In genomic region chr20:49534314-49534713, GRCh38 we compare ENCODE assay signal across 8 cellular contexts. TPM values are rescaled to one million over a fixed set of nuclear protein-coding genes. Genes with fewer than 3 reads are reported as not detected.
DNase-seq lines count a peak whose midpoint lies in the region; ATAC-seq and TF ChIP-seq lines count a peak whose summit lies in the region.

No MANE protein-coding gene starts in this region.

- peaks cover 11% of the 10 kb centered on the region for H3K27me3 ChIP-seq in Loucy (ENCODE audit: insufficient read depth, low read length, poor library complexity, severe bottlenecking)
- no peaks in the 10 kb centered on the region for H3K27me3 ChIP-seq in prostate gland (replicated peaks; ENCODE audit: insufficient read depth)

- H3K36me3 ChIP-seq in Loucy (ENCODE audit: insufficient read depth, low read length): no peaks in the 10 kb centered on the region
- H3K36me3 ChIP-seq in prostate gland: no peaks in the 10 kb centered on the region

- H3K9me3 ChIP-seq in Loucy (ENCODE audit: insufficient read depth, low read depth, low read length) (no peaks in the 10 kb centered on the region), prostate gland (no peaks in the 10 kb centered on the region)

- no peak overlapping the region for H3K9ac ChIP-seq in Loucy (ENCODE audit: low read depth, low read length, poor library complexity, severe bottlenecking)

- H3K9me2 ChIP-seq in Loucy (replicated peaks; ENCODE audit: low read depth, low read length): no peaks in the 10 kb centered on the region

- TF ChIP-seq POLR2A in prostate gland (IDR thresholded peaks at IDR 0.05): no peak

- CTCF ChIA-PET in GM10248 (lab: Yijun Ruan, JAX): interaction anchor here (0.6 to 2.0 kb wide), 15 partner anchors 8 to 205 kb away, joined by 3 to 9 read pairs (median 4); no protein-coding TSS in a partner anchor

- no peaks in the 10 kb centered on the region for H3K79me2 ChIP-seq in Loucy (ENCODE audit: insufficient read depth, low read length)

- H3K4me1 ChIP-seq in Loucy (ENCODE audit: insufficient read depth, low read length, poor library complexity, severe bottlenecking) (peaks cover 8% of the 10 kb centered on the region), prostate gland (replicated peaks) (no peaks in the 10 kb centered on the region)

- DNase-seq in GM10248 (ENCODE audit: extremely low spot score): peak; percentile 73
- DNase-seq in SHP77 (lab: John Stamatoyannopoulos, UW): peak; percentile 42 to 69
- DNase-seq in activated naive CD4-positive, alpha-beta T cell treated with Interleukin-2 at 50 U/mL for 16 hours: peak; percentile 61
- DNase-seq in globus pallidus (ENCODE audit: low spot score): peak; percentile 27
- DNase-seq in prostate gland (ENCODE audit: low spot score): peak; percentile 46

- H3K4me2 ChIP-seq in Loucy (ENCODE audit: low read depth, low read length, poor library complexity, severe bottlenecking): no peak overlapping the region

- H3K4me3 ChIP-seq in Loucy (ENCODE audit: low read length, poor library complexity, severe bottlenecking) (no peak overlapping the region), prostate gland (no peak overlapping the region)

- H4K20me1 ChIP-seq in Loucy (ENCODE audit: insufficient read depth, low read length, poor library complexity, severe bottlenecking): no peaks in the 10 kb centered on the region

- peaks cover 4% of the 10 kb centered on the region; the same call in 1 of the 2 replicates for H3F3A ChIP-seq in Loucy (ENCODE audit: low read depth)

- no peak for ATAC-seq in HG03565 (IDR thresholded peaks at IDR 0.05; ENCODE audit: unreplicated experiment)
- ATAC-seq in GM19397 (IDR thresholded peaks at IDR 0.05; ENCODE audit: unreplicated experiment): no peak

- no peak overlapping the region for H2AFZ ChIP-seq in Loucy (ENCODE audit: low read length)

- 2% methylated on average over 3 of the region's 3 CpGs for WGBS in prostate gland

- POLR2A ChIA-PET in GM10248 (lab: Yijun Ruan, JAX): no interaction called here

- TF ChIP-seq CTCF in GM10248 (IDR thresholded peaks at IDR 0.05; ENCODE audit: control extremely low read depth, extremely low read depth, low read depth, missing control alignments) (peak; percentile 65), Loucy (conservative IDR thresholded peaks at IDR 0.05; ENCODE audit: low read length) (peak; percentile 91), prostate gland (IDR thresholded peaks at IDR 0.05) (peak; percentile 37 to 86 (median 76))

- H3K27ac ChIP-seq in prostate gland: no peak overlapping the region

- intact Hi-C loops in prostate gland (cut with DNase I): loop anchor here (5.0 to 10.0 kb wide), 2 partner anchors 47 to 290 kb away; no protein-coding TSS in a partner anchor

RNA-seq across cellular contexts. Expression of gene PTGIS, which starts 33.6 kb away (rescaled TPM):
- total RNA-seq in prostate gland: 10 to 100 TPM; 12.9 to 34.6 TPM

RNA-seq across cellular contexts. Expression of gene KCNB1, which starts 51.8 kb away (rescaled TPM):
- 10 to 100 TPM in 1 of 2 donors, 1 to 10 TPM in 1; 2.8 to 16.1 TPM for total RNA-seq in prostate gland
